In the genomic region with DNA sequence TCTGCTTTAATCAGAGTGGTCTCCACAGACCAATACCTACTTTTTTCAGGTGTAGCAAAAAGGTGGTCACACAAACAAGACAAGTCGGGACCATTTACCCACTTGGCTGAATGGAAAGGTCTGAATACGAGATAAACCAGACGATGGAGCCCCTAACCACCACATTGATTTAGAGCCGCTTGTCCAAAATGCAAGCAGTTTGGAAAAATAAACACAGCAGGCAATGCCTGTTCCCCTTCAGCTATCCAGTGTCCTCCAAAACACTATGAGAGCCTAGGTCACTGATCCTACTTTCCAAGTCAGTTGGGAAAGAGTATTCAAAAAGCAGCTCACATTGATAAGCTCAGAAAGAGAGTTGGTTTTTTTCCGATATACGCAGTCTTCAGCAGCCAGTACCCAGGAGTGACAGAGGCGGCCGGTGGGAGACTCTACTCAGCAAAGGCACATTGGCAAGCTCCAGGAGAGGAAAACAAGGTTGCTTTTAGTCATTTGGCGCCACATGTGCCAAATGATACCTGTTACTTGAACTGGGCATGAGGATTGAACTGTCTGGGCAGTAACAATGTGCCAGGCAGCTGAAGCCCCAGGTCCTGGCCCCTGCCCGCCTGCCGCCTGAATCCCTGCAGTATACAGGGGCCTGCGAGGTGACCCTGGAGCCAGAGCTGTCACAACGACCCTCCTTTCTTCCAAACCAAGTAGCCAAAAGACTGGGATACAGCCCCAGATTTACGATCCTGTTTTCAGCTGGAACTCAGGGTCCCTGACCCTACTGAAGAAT, we compare ENCODE assay signal across 12 cellular contexts.
DNase-seq lines count a peak whose midpoint lies in the region; ATAC-seq and TF ChIP-seq lines count a peak whose summit lies in the region.
"Had no signal": no experiment of that assay in that cellular context is flagged by ENCODE, and none has a peak within 500 bp of the region (broad histone marks: within the 10 kb centered on the region; RNA-seq: fewer than 3 reads in every experiment).

No MANE protein-coding gene starts in this region.

- no peaks in the 10 kb centered on the region for H3K27me3 Mint-ChIP-seq in naive B cell

- peaks cover 9 to 13% of the 10 kb centered on the region in 2 donors for H3K36me3 Mint-ChIP-seq in naive B cell

- DNase-seq in caudate nucleus (lab: John Stamatoyannopoulos, UW) (no peak), naive B cell (no peak), SW 1271 (lab: John Stamatoyannopoulos, UW) (no peak), ascending aorta (ENCODE audit: low spot score in 2 of 2) (no peak)
- DNase-seq: NCI-H1436; stimulated activated CD4-positive, alpha-beta T cell treated with anti-CD3 and anti-CD28 coated beads, Interleukin-4, amount 100 ng/mL, for 4 hours; T-helper 9 cell; testis had no signal

- peak overlapping the region; percentile 55 to 98 (median 80); a peak in 21 of 22 replicates for H3K4me2 ChIP-seq in BLaER1 treated with 17β-estradiol and CSF1 and Interleukin-3, amounts not matched to agents 10 nM and 100 nM

- H3K9me3 Mint-ChIP-seq in naive B cell = peaks cover 0 to 4% (median 2%) of the 10 kb centered on the region in 7 donors

- peaks cover 13 to 30% (median 20%) of the 10 kb centered on the region in 11 experiments; a peak in 18 of 22 replicates for H3K36me3 ChIP-seq in BLaER1 treated with 17β-estradiol and CSF1 and Interleukin-3, amounts not matched to agents 10 nM and 100 nM
- H3K36me3 ChIP-seq in HUES48 (ENCODE audit: control insufficient read depth, insufficient read depth, low read length) = peaks cover 34% of the 10 kb centered on the region
- H3K36me3 ChIP-seq in ascending aorta = peaks cover 12 to 47% of the 10 kb centered on the region in 2 donors

- H3K9ac ChIP-seq in BLaER1 treated with 17β-estradiol and CSF1 and Interleukin-3, amounts not matched to agents 10 nM and 100 nM = peak overlapping the region in 9 of 11 experiments; percentile 6 to 87 (median 66); a peak in 12 of 22 replicates
- H3K9ac ChIP-seq in HUES48 (ENCODE audit: low read depth, low read length) = no peak overlapping the region

- no peak for TF ChIP-seq CTCF in ascending aorta (IDR thresholded peaks at IDR 0.05)

- H3K27ac Mint-ChIP-seq in naive B cell = peak overlapping the region; percentile 88 to 97 (median 96)

- ATAC-seq in naive B cell (ENCODE audit: low read depth in 2 of 2) = no peak
- no peak for ATAC-seq in HG02870 (IDR thresholded peaks at IDR 0.05; ENCODE audit: unreplicated experiment)
- ATAC-seq in GM19397 (IDR thresholded peaks at IDR 0.05; ENCODE audit: unreplicated experiment) = no peak

- intact Hi-C loops in ascending aorta (cut with DNase I) = no loop called here

- H3K27ac ChIP-seq in BLaER1 treated with 17β-estradiol and CSF1 and Interleukin-3, amounts not matched to agents 10 nM and 100 nM = peak overlapping the region in 9 of 11 experiments; percentile 47 to 96 (median 80); a peak in 18 of 22 replicates
- H3K27ac ChIP-seq in HUES48 (ENCODE audit: low read depth, low read length) (peak overlapping the region; percentile 28), caudate nucleus (ENCODE audit: low read depth, low read length) (peak overlapping the region; percentile 69), ascending aorta (peak overlapping the region in 1 of 2 donors; percentile 20)
- H3K27ac ChIP-seq: testis had no signal

- no peaks in the 10 kb centered on the region for H3K27me3 ChIP-seq in BLaER1 treated with 17β-estradiol and CSF1 and Interleukin-3, amounts not matched to agents 10 nM and 100 nM
- H3K27me3 ChIP-seq in HUES48 (ENCODE audit: control insufficient read depth, insufficient read depth, low read length) = no peaks in the 10 kb centered on the region
- H3K27me3 ChIP-seq in ascending aorta = no peaks in the 10 kb centered on the region
- H3K27me3 ChIP-seq: testis had no signal

- H3K4me3 Mint-ChIP-seq in naive B cell = peak overlapping the region in 6 of 8 donors; percentile 3 to 91 (median 85)

- peaks cover 0 to 38% (median 4%) of the 10 kb centered on the region in 11 experiments; a peak in 8 of 22 replicates for H4K20me1 ChIP-seq in BLaER1 treated with 17β-estradiol and CSF1 and Interleukin-3, amounts not matched to agents 10 nM and 100 nM

- H3K4me3 ChIP-seq in BLaER1 treated with 17β-estradiol and CSF1 and Interleukin-3, amounts not matched to agents 10 nM and 100 nM = peak overlapping the region in 4 of 10 experiments; percentile 7 to 33 (median 26); a peak in 4 of 20 replicates
- H3K4me3 ChIP-seq in HUES48 (ENCODE audit: low read depth, low read length) (no peak overlapping the region), ascending aorta (no peak overlapping the region)
- H3K4me3 ChIP-seq: testis had no signal

- peaks cover 57 to 97% (median 62%) of the 10 kb centered on the region in 10 experiments for H3K4me1 ChIP-seq in BLaER1 treated with 17β-estradiol and CSF1 and Interleukin-3, amounts not matched to agents 10 nM and 100 nM
- H3K4me1 ChIP-seq in HUES48 (ENCODE audit: control insufficient read depth, insufficient read depth, low read length) = peaks cover 12% of the 10 kb centered on the region
- H3K4me1 ChIP-seq in ascending aorta = peaks cover 0 to 1% of the 10 kb centered on the region in 2 donors
- H3K4me1 ChIP-seq: testis had no signal

- H3K9me3 ChIP-seq in BLaER1 treated with 17β-estradiol and CSF1 and Interleukin-3, amounts not matched to agents 10 nM and 100 nM (replicated peaks in 1 of 11) = peaks cover 0 to 3% (median 0%) of the 10 kb centered on the region in 11 experiments; a peak in 1 of 22 replicates
- no peaks in the 10 kb centered on the region for H3K9me3 ChIP-seq in HUES48 (ENCODE audit: control insufficient read depth, insufficient read depth, low read length)
- H3K9me3 ChIP-seq in ascending aorta = no peaks in the 10 kb centered on the region
- H3K9me3 ChIP-seq: testis had no signal

- H3K4me1 Mint-ChIP-seq in naive B cell = peaks cover 55 to 97% (median 83%) of the 10 kb centered on the region in 3 donors
